In genomic region chr7:400901-401485, GRCh38 we compare ENCODE assay signal across 17 cellular contexts.
DNase-seq lines count a peak whose midpoint lies in the region; ATAC-seq, FAIRE-seq and TF ChIP-seq lines count a peak whose summit lies in the region.
"Had no signal": no experiment of that assay in that cellular context is flagged by ENCODE, and none has a peak within 500 bp of the region (broad histone marks: within the 10 kb centered on the region; RNA-seq: fewer than 3 reads in every experiment).

No MANE protein-coding gene starts in this region.

- no peaks in the 10 kb centered on the region for H3K36me3 ChIP-seq in right atrium auricular region
- H3K36me3 ChIP-seq in endodermal cell (ENCODE audit: control insufficient read depth, insufficient read depth, low read length), result no peaks in the 10 kb centered on the region
- H3K36me3 ChIP-seq in pancreas, result no peaks in the 10 kb centered on the region
- H3K36me3 ChIP-seq in aorta (ENCODE audit: control insufficient read depth in 1 of 2, insufficient read depth in 2 of 2, low read length in 1 of 2), result no peaks in the 10 kb centered on the region
- H3K36me3 ChIP-seq: MG63 had no signal

- H3K27ac ChIP-seq in right atrium auricular region (no peak overlapping the region), endodermal cell (ENCODE audit: low read depth, low read length) (no peak overlapping the region), pancreas (no peak overlapping the region), aorta (ENCODE audit: low read depth in 1 of 2, low read length in 2 of 2) (no peak overlapping the region)
- H3K27ac ChIP-seq: PC-9 had no signal

- H3K9me3 Mint-ChIP-seq in endodermal cell, result peaks cover 63% of the 10 kb centered on the region

- no peak for FAIRE-seq in pancreas (lab: Jason Lieb, UNC)

- H3K4me1 ChIP-seq in right atrium auricular region, result no peaks in the 10 kb centered on the region
- H3K4me1 ChIP-seq in endodermal cell (ENCODE audit: control insufficient read depth, insufficient read depth, low read length), result peaks cover 5% of the 10 kb centered on the region
- H3K4me1 ChIP-seq in pancreas, result no peaks in the 10 kb centered on the region
- no peaks in the 10 kb centered on the region for H3K4me1 ChIP-seq in aorta (ENCODE audit: control insufficient read depth in 1 of 2, insufficient read depth in 2 of 2, low read length in 2 of 2)

- no peak overlapping the region for H3K4me3 ChIP-seq in right atrium auricular region
- H3K4me3 ChIP-seq in endodermal cell (ENCODE audit: low read length), result no peak overlapping the region
- no peak overlapping the region for H3K4me3 ChIP-seq in pancreas
- H3K4me3 ChIP-seq in aorta (ENCODE audit: low read length in 2 of 2), result no peak overlapping the region
- H3K4me3 ChIP-seq: MG63, PC-9 had no signal

- H3K27ac Mint-ChIP-seq in endodermal cell, result no peak overlapping the region
- H3K27ac Mint-ChIP-seq: HFFc6 had no signal

- no peak overlapping the region for H3K9ac ChIP-seq in endodermal cell (ENCODE audit: extremely low read depth, low read length, poor library complexity, severe bottlenecking)

- H3K27me3 ChIP-seq in right atrium auricular region, result peaks cover 0 to 3% of the 10 kb centered on the region in 2 donors
- no peaks in the 10 kb centered on the region for H3K27me3 ChIP-seq in endodermal cell (ENCODE audit: control insufficient read depth, insufficient read depth, low read length, poor library complexity, severe bottlenecking)
- H3K27me3 ChIP-seq in pancreas, result no peaks in the 10 kb centered on the region
- H3K27me3 ChIP-seq in aorta (ENCODE audit: control insufficient read depth in 1 of 2, insufficient read depth in 2 of 2, low read length in 1 of 2), result no peaks in the 10 kb centered on the region

- ATAC-seq in pancreas, result no peak
- ATAC-seq in aorta (ENCODE audit: low FRiP score), result no peak
- ATAC-seq in HG02642 (IDR thresholded peaks at IDR 0.05; ENCODE audit: poor library complexity, unreplicated experiment), result no peak

- no peak overlapping the region for H3K4me3 Mint-ChIP-seq in endodermal cell
- H3K4me3 Mint-ChIP-seq: HFFc6 had no signal

- peaks cover 28% of the 10 kb centered on the region for H3K27me3 Mint-ChIP-seq in endodermal cell (ENCODE audit: insufficient read depth)
- H3K27me3 Mint-ChIP-seq: CD4-positive, CD25-positive, alpha-beta regulatory T cell had no signal

- TF ChIP-seq CTCF in right atrium auricular region (IDR thresholded peaks at IDR 0.05) (no peak), endodermal cell (conservative IDR thresholded peaks at IDR 0.05) (no peak), pancreas (IDR thresholded peaks at IDR 0.05) (no peak)

- 93 to 100% methylated on average over 2 to 9 of the region's 9 CpGs for WGBS in endodermal cell (ENCODE audit: insufficient coverage in 1 of 2, insufficient read length in 1 of 2), 2 experiments
- 87 to 91% methylated on average over 9 of the region's 9 CpGs for WGBS in pancreas, 2 donors
- WGBS in aorta, 2 donors, result 88 to 93% methylated on average over 9 of the region's 9 CpGs

- intact Hi-C loops in cardiac septum (cut with DNase I) (no loop called here), pancreas (cut with DNase I) (no loop called here), aorta (cut with DNase I) (no loop called here)

- peaks cover 2% of the 10 kb centered on the region for H3K36me3 Mint-ChIP-seq in endodermal cell (ENCODE audit: low read depth)
- H3K36me3 Mint-ChIP-seq: CD4-positive, CD25-positive, alpha-beta regulatory T cell had no signal

- DNase-seq in cardiac septum (ENCODE audit: low spot score), result peak; percentile 36
- no peak for DNase-seq in right atrium auricular region (ENCODE audit: low spot score)
- DNase-seq in endodermal cell, result peak; percentile 22
- DNase-seq in pancreas, result peak in 4 of 6 donors; percentile 1 to 47 (median 12)
- peak; percentile 37 to 59 for DNase-seq in aorta
- no peak for DNase-seq in NCI-H2029 treated with DMSO at 0.1 percent for 48 hours (lab: John Stamatoyannopoulos, UW)
- DNase-seq: ACHN; AML-193; CD4-positive, CD25-positive, alpha-beta regulatory T cell; DMS53; HFFc6; MG63; NCI-H1092; NCI-H510A treated with DMSO at 0.1 percent for 48 hours; NCI-H82; PC-9 had no signal

- H3K9me3 ChIP-seq in right atrium auricular region, result peaks cover 0 to 31% of the 10 kb centered on the region in 2 donors
- peaks cover 12% of the 10 kb centered on the region for H3K9me3 ChIP-seq in endodermal cell (ENCODE audit: control insufficient read depth, low read length)
- no peaks in the 10 kb centered on the region for H3K9me3 ChIP-seq in pancreas
- H3K9me3 ChIP-seq in aorta (ENCODE audit: control insufficient read depth, low read length), result peaks cover 10% of the 10 kb centered on the region

- H3K4me1 Mint-ChIP-seq in endodermal cell, result peaks cover 2% of the 10 kb centered on the region
- H3K4me1 Mint-ChIP-seq: CD4-positive, CD25-positive, alpha-beta regulatory T cell had no signal

Comparison
In these comparisons a context has a peak if more than half of its experiments do, and no peak if none do; other contexts are left out.
1. DNase-seq: peak in cardiac septum (single experiment), endodermal cell (single experiment), pancreas (4 of 6) and aorta (2 of 2); none in right atrium auricular region (single experiment) and NCI-H2029 treated with DMSO at 0.1 percent for 48 hours (single experiment).